9 cellular contexts compared by ENCODE assay signal in the genomic region with DNA sequence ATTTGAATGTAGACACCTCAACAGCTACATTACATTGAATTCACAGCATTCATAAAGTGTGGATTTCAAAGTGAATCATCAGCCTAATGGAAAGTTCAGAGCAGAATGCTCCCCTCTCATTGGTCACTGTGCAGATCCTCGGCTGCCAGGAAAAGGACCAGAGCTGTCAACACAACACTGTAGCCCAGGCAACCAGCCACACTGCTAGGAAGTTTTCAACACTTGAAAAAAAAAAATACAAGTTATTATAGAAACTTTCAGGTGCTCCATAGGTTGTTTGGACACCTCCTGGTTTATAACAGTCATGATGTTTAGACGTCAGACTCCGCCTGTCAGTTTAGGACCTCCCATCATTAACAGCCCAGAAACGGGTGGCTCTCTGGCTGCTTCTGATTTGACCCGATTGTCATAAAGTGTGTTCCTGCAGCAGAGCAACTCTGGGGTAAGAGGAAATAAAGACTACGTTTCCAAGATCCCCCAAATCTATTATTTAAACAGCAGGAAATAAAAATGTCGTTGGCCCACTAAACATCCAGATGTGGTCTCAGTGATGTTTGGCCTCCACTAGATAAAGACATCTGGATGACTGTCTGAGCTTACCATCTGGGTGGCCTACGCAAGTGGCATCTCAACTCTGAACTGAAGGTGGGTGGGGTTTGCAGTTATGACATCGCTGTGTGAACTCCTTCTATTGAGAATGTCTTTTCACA.
A peak's percentile ranks its signal among the peaks of the same experiment; 100 is the strongest.
DNase-seq lines count a peak whose midpoint lies in the region; ATAC-seq and TF ChIP-seq lines count a peak whose summit lies in the region.
"Had no signal": no experiment of that assay in that cellular context is flagged by ENCODE, and none has a peak within 500 bp of the region (broad histone marks: within the 10 kb centered on the region; RNA-seq: fewer than 3 reads in every experiment).

No MANE protein-coding gene starts in this region.

- CTCF ChIA-PET in HCT116 (lab: Charles Lee), result no interaction called here

- H3K9me2 ChIP-seq in HCT116 (ENCODE audit: insufficient read depth), result no peaks in the 10 kb centered on the region

- no peaks in the 10 kb centered on the region for H4K20me1 ChIP-seq in HCT116 (ENCODE audit: insufficient read depth)
- H4K20me1 ChIP-seq in fibroblast of lung (ENCODE audit: control insufficient read depth, extremely low read depth, insufficient read depth, low read length), result no peaks in the 10 kb centered on the region

- H3K9me3 Mint-ChIP-seq in stimulated activated memory B cell treated with anti-CD40 and anti-IgM and Interleukin-4, amounts not matched to agents 10 μg/mL and 1 μg/mL and 100 μg/mL, for 72 hours, result no peaks in the 10 kb centered on the region
- H3K9me3 Mint-ChIP-seq: dendritic cell treated with granulocyte-macrophage colony-stimulating factor and Interleukin-4, amounts not matched to agents 40 ng/mL and 50 ng/mL, for 4 days had no signal

- RAD21 ChIA-PET in HCT116 (lab: Charles Lee; ENCODE audit: low non-redundant PET in 1 of 2, low total read pairs in 2 of 2, uncharacterized antibody in 2 of 2, unreplicated experiment in 2 of 2), result no interaction called here

- TF ChIP-seq CTCF in HCT116 (IDR thresholded peaks at IDR 0.05 in 2 of 3, conservative IDR thresholded peaks at IDR 0.05 in 1 of 3; ENCODE audit: borderline replicate concordance in 1 of 3, insufficient read depth in 1 of 3, low read depth in 2 of 3, low read length in 2 of 3) (no peak), fibroblast of lung (conservative IDR thresholded peaks at IDR 0.05 in 1 of 2, IDR thresholded peaks at IDR 0.05 in 1 of 2; ENCODE audit: low read depth in 1 of 2, low read length in 2 of 2) (no peak)

- no peaks in the 10 kb centered on the region for H3K79me2 ChIP-seq in HCT116 (ENCODE audit: insufficient read depth, low read length)
- H3K79me2 ChIP-seq in fibroblast of lung (ENCODE audit: control insufficient read depth, insufficient read depth, low read length), result no peaks in the 10 kb centered on the region

- H3K4me3 ChIP-seq in HCT116 (replicated peaks in 1 of 2; ENCODE audit: low read depth in 1 of 2, low read length in 2 of 2) (no peak overlapping the region), fibroblast of lung (replicated peaks in 1 of 4; ENCODE audit: control extremely low read depth in 1 of 4, insufficient read depth in 1 of 4, low read depth in 3 of 4, low read length in 4 of 4) (no peak overlapping the region)

- H3K9me3 ChIP-seq in HCT116 (ENCODE audit: control insufficient read depth in 1 of 2, insufficient read depth in 1 of 2, low read depth in 1 of 2, low read length in 2 of 2) (no peaks in the 10 kb centered on the region), fibroblast of lung (ENCODE audit: control insufficient read depth, insufficient read depth, low read depth, low read length) (no peaks in the 10 kb centered on the region)

- BruUV-seq in HCT116 (replicated peaks; lab: Mats Ljungman, UMichigan), result no TSS peak

- H3K4me3 Mint-ChIP-seq in stimulated activated memory B cell treated with anti-CD40 and anti-IgM and Interleukin-4, amounts not matched to agents 10 μg/mL and 1 μg/mL and 100 μg/mL, for 72 hours, result no peak overlapping the region
- H3K4me3 Mint-ChIP-seq: dendritic cell treated with granulocyte-macrophage colony-stimulating factor and Interleukin-4, amounts not matched to agents 40 ng/mL and 50 ng/mL, for 4 days had no signal

- H3K4me1 ChIP-seq in HCT116 (ENCODE audit: control insufficient read depth in 1 of 2, insufficient read depth in 2 of 2, low read length in 2 of 2) (peaks cover 9 to 26% of the 10 kb centered on the region in 2 experiments), fibroblast of lung (ENCODE audit: control insufficient read depth, extremely low read depth, insufficient read depth, low read length) (no peaks in the 10 kb centered on the region)

- no peak overlapping the region for H3K9ac ChIP-seq in HCT116 (ENCODE audit: low read length)
- no peak overlapping the region for H3K9ac ChIP-seq in fibroblast of lung (ENCODE audit: insufficient read depth, low read length)

- H3K27me3 Mint-ChIP-seq in stimulated activated memory B cell treated with anti-CD40 and anti-IgM and Interleukin-4, amounts not matched to agents 10 μg/mL and 1 μg/mL and 100 μg/mL, for 72 hours, result peaks cover 10% of the 10 kb centered on the region

- POLR2A ChIA-PET in HCT116 (lab: Charles Lee), result no interaction called here

- ATAC-seq in HCT116, result no peak; the same call in 1 of the 2 replicates
- ATAC-seq in HG03175 (IDR thresholded peaks at IDR 0.05; ENCODE audit: unreplicated experiment), result no peak
- ATAC-seq in stimulated activated memory B cell treated with anti-CD40 and anti-IgM and Interleukin-4, amounts not matched to agents 10 μg/mL and 1 μg/mL and 100 μg/mL, for 72 hours, result no peak

- H3K27ac ChIP-seq in HCT116 (ENCODE audit: low read depth, low read length) (no peak overlapping the region), fibroblast of lung (ENCODE audit: insufficient read depth, low read length) (peak overlapping the region; percentile 56)

- DNase-seq in HCT116 (ENCODE audit: low read depth, low spot score) (no peak), SW480 (ENCODE audit: low spot score) (peak; percentile 16), fibroblast of lung (ENCODE audit: low read depth in 2 of 2) (peak; percentile 51 to 94), pulmonary artery endothelial cell (ENCODE audit: low read depth, low spot score) (peak; percentile 36), GOT3 (lab: John Stamatoyannopoulos, UW) (no peak), DMS153 (lab: John Stamatoyannopoulos, UW) (no peak)

- H2AFZ ChIP-seq in HCT116 (ENCODE audit: low read depth, low read length, poor library complexity, severe bottlenecking) (peak overlapping the region; percentile 48), fibroblast of lung (ENCODE audit: low read length) (no peak overlapping the region)

- H3K4me2 ChIP-seq in HCT116 (ENCODE audit: low read length) (no peak overlapping the region), fibroblast of lung (ENCODE audit: extremely low read depth, insufficient read depth, low read length) (no peak overlapping the region)

- no peak overlapping the region for H3K27ac Mint-ChIP-seq in stimulated activated memory B cell treated with anti-CD40 and anti-IgM and Interleukin-4, amounts not matched to agents 10 μg/mL and 1 μg/mL and 100 μg/mL, for 72 hours
- H3K27ac Mint-ChIP-seq: dendritic cell treated with granulocyte-macrophage colony-stimulating factor and Interleukin-4, amounts not matched to agents 40 ng/mL and 50 ng/mL, for 4 days had no signal

- no peaks in the 10 kb centered on the region for H3K27me3 ChIP-seq in HCT116 (ENCODE audit: insufficient read depth, low read length)
- H3K27me3 ChIP-seq in fibroblast of lung (ENCODE audit: control insufficient read depth, insufficient read depth, low read length), result no peaks in the 10 kb centered on the region

- no peak for TF ChIP-seq RAD21 in HCT116 (IDR thresholded peaks at IDR 0.05; ENCODE audit: low read depth)

- no peaks in the 10 kb centered on the region for H3K36me3 ChIP-seq in HCT116 (ENCODE audit: control insufficient read depth in 1 of 2, insufficient read depth in 2 of 2, low read length in 2 of 2)
- H3K36me3 ChIP-seq in fibroblast of lung (ENCODE audit: control insufficient read depth, insufficient read depth, low read length), result no peaks in the 10 kb centered on the region

- intact Hi-C loops in HCT116 (cut with micrococcal nuclease), result no loop called here

- peaks cover 5% of the 10 kb centered on the region for H3K4me1 Mint-ChIP-seq in stimulated activated memory B cell treated with anti-CD40 and anti-IgM and Interleukin-4, amounts not matched to agents 10 μg/mL and 1 μg/mL and 100 μg/mL, for 72 hours

- no peak for TF ChIP-seq POLR2A in HCT116 (IDR thresholded peaks at IDR 0.05; ENCODE audit: borderline replicate concordance, extremely low read depth, insufficient read depth, insufficient read length)

- no peaks in the 10 kb centered on the region for H3K36me3 Mint-ChIP-seq in stimulated activated memory B cell treated with anti-CD40 and anti-IgM and Interleukin-4, amounts not matched to agents 10 μg/mL and 1 μg/mL and 100 μg/mL, for 72 hours

TF ChIP-seq in HCT116, 20 proteins besides CTCF, POLR2A, EP300 and RAD21:
- TF ChIP-seq EGR1 (IDR thresholded peaks at IDR 0.05; ENCODE audit: low read depth), result no peak
- no peak for TF ChIP-seq SIN3A (IDR thresholded peaks at IDR 0.05; ENCODE audit: low read depth)
- TF ChIP-seq TCF7L2 (IDR thresholded peaks at IDR 0.05; ENCODE audit: borderline replicate concordance, extremely low read depth, insufficient read depth, insufficient read length), result peak; percentile 30
- no peak for TF ChIP-seq ZFX (IDR thresholded peaks at IDR 0.05)
- TF ChIP-seq, protein P1, sequence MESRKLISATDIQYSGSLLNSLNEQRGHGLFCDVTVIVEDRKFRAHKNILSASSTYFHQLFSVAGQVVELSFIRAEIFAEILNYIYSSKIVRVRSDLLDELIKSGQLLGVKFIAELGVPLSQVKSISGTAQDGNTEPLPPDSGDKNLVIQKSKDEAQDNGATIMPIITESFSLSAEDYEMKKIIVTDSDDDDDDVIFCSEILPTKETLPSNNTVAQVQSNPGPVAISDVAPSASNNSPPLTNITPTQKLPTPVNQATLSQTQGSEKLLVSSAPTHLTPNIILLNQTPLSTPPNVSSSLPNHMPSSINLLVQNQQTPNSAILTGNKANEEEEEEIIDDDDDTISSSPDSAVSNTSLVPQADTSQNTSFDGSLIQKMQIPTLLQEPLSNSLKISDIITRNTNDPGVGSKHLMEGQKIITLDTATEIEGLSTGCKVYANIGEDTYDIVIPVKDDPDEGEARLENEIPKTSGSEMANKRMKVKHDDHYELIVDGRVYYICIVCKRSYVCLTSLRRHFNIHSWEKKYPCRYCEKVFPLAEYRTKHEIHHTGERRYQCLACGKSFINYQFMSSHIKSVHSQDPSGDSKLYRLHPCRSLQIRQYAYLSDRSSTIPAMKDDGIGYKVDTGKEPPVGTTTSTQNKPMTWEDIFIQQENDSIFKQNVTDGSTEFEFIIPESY (IDR thresholded peaks at IDR 0.05; ENCODE audit: extremely low read depth, insufficient replicate concordance, low read length), result no peak

Comparison
In these comparisons a context has a peak if more than half of its experiments do, and no peak if none do; other contexts are left out.
1. DNase-seq: peak in SW480 (single experiment), fibroblast of lung (2 of 2) and pulmonary artery endothelial cell (single experiment); none in HCT116 (single experiment), GOT3 (single experiment) and DMS153 (single experiment).